19 cellular contexts compared by ENCODE assay signal in genomic region chr10:48431871-48432270, GRCh38.
"Had no signal": no experiment of that assay in that cellular context is flagged by ENCODE, and none has a peak within 500 bp of the region (broad histone marks: within the 10 kb centered on the region; RNA-seq: fewer than 3 reads in every experiment).

No MANE protein-coding gene starts in this region.

- DNase-seq: activated CD4-positive, alpha-beta T cell treated with anti-CD3 and anti-CD28 coated beads for 4 hours; activated CD8-positive, alpha-beta memory T cell treated with anti-CD3 and anti-CD28 coated beads, Interleukin-2, amount 50 U/mL, for 4 hours; activated CD8-positive, alpha-beta T cell treated with anti-CD3 and anti-CD28 coated beads for 36 hours; activated gamma-delta T cell treated with Interleukin-2 at 50 U/mL for 16 hours; activated naive CD4-positive, alpha-beta T cell treated with anti-CD3 and anti-CD28 coated beads, Interleukin-2, amount 50 U/mL, for 16 hours; activated T-cell treated with anti-CD3 and anti-CD28 coated beads, Interleukin-2, amount 50 U/mL, for 72 hours; NCI-H1092 treated with DMSO at 0.1 percent for 48 hours; NCI-H1436; NCI-H1694 treated with DMSO at 0.1 percent for 48 hours; NCI-H2029 treated with DMSO at 0.1 percent for 48 hours; NCI-H345; NCI-H510A; NCI-H526 treated with DMSO at 0.1 percent for 48 hours; NK-92 treated with Interleukin-12 subunit alpha and Interleukin-12 subunit beta, amount 100 ng/mL, for 24 hours; PC-9; SHP77 treated with DMSO at 0.1 percent for 48 hours; T-helper 17 cell; T-helper 9 cell had no signal

- H3K4me3 ChIP-seq: PC-9 had no signal

- ATAC-seq: activated CD4-positive, CD25-positive, alpha-beta regulatory T cell treated with anti-CD3 and anti-CD28 coated beads, Interleukin-2, amount 50 U/mL, for 24 hours; activated CD8-positive, alpha-beta T cell treated with anti-CD3 and anti-CD28 coated beads for 36 hours; activated T-cell treated with anti-CD3 and anti-CD28 coated beads, Interleukin-2, amount 50 U/mL, for 72 hours; T-helper 17 cell had no signal
